In the genomic region with DNA sequence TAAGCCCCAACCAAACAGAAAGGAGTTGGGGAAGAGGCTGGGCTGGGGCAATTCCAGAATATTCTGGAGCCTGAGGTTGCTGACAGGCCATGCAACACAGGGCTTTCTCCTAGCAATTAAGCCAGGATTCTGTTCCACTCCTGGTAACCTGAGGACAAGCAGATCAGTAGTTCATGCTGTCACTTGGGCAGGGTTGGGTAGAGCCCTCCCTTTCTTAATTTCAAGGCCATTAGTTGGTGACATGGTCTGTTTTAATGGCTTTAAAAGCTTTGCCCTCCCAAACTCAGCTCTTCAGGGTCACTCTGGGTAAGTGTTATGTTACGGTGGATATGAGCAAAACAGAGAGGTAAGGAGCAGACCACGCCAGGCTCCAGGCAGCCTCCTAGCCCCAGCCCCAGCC, we compare ENCODE assay signal across 16 cellular contexts. TPM values are rescaled to one million over a fixed set of nuclear protein-coding genes. Genes with fewer than 3 reads are reported as not detected.
DNase-seq lines count a peak whose midpoint lies in the region; ATAC-seq and TF ChIP-seq lines count a peak whose summit lies in the region.
"Had no signal": no experiment of that assay in that cellular context is flagged by ENCODE, and none has a peak within 500 bp of the region (broad histone marks: within the 10 kb centered on the region; RNA-seq: fewer than 3 reads in every experiment).

No MANE protein-coding gene starts in this region.

- peak overlapping the region; percentile 67 for H3K27ac Mint-ChIP-seq in Caco-2 (ENCODE audit: unreplicated experiment)
- H3K27ac Mint-ChIP-seq: B cell, natural killer cell had no signal

- H3K27ac ChIP-seq in SJSA1, result peak overlapping the region; percentile 61
- peak overlapping the region; percentile 86 for H3K27ac ChIP-seq in layer of hippocampus (ENCODE audit: low read depth, low read length)
- peak overlapping the region in 7 of 8 donors; percentile 4 to 97 (median 65) for H3K27ac ChIP-seq in spleen

- peaks cover 27% of the 10 kb centered on the region for H3K36me3 Mint-ChIP-seq in Caco-2 (ENCODE audit: insufficient read depth, unreplicated experiment)
- no peaks in the 10 kb centered on the region for H3K36me3 Mint-ChIP-seq in activated T-cell treated with anti-CD3 and anti-CD28 coated beads, Interleukin-2, amount 50 U/mL, for 4 hours (ENCODE audit: insufficient read depth)
- H3K36me3 Mint-ChIP-seq: activated naive CD4-positive, alpha-beta T cell treated with anti-CD3 and anti-CD28 coated beads, Interleukin-2, amount 50 U/mL, for 72 hours; natural killer cell had no signal

- H3K36me3 ChIP-seq in Caco-2 (ENCODE audit: control insufficient read depth, insufficient read depth, low read length), result peaks cover 1% of the 10 kb centered on the region
- peaks cover 54% of the 10 kb centered on the region for H3K36me3 ChIP-seq in SJSA1
- H3K36me3 ChIP-seq in spleen, result peaks cover 0 to 46% (median 7%) of the 10 kb centered on the region in 6 donors
- H3K36me3 ChIP-seq: HAP-1 had no signal

- no peaks in the 10 kb centered on the region for H3K9me3 Mint-ChIP-seq in Caco-2 (ENCODE audit: unreplicated experiment)
- H3K9me3 Mint-ChIP-seq in activated T-cell treated with anti-CD3 and anti-CD28 coated beads, Interleukin-2, amount 50 U/mL, for 4 hours, result no peaks in the 10 kb centered on the region
- H3K9me3 Mint-ChIP-seq: activated naive CD4-positive, alpha-beta T cell treated with anti-CD3 and anti-CD28 coated beads, Interleukin-2, amount 50 U/mL, for 72 hours; natural killer cell had no signal

- no peak for TF ChIP-seq CTCF in Caco-2 (IDR thresholded peaks at IDR 0.05; ENCODE audit: insufficient read depth in 1 of 2, low read depth in 1 of 2, low read length in 1 of 2, severe bottlenecking in 1 of 2, unreplicated experiment in 1 of 2)
- no peak for TF ChIP-seq CTCF in spleen (IDR thresholded peaks at IDR 0.05 in 8 of 11, conservative IDR thresholded peaks at IDR 0.05 in 3 of 11)
- TF ChIP-seq CTCF in foreskin fibroblast (IDR thresholded peaks at IDR 0.05; ENCODE audit: low read depth, low read length), result no peak

- H3K4me1 ChIP-seq in Caco-2 (no peaks in the 10 kb centered on the region), SJSA1 (replicated peaks) (peaks cover 49% of the 10 kb centered on the region), spleen (peaks cover 21 to 80% (median 40%) of the 10 kb centered on the region in 6 donors)
- H3K4me1 ChIP-seq: HAP-1 had no signal

- WGBS in spleen, 5 donors, result 38 to 69% (median 50%) methylated on average over 2 of the region's 2 CpGs

- H3K9me3 ChIP-seq in Caco-2 (no peaks in the 10 kb centered on the region), SJSA1 (replicated peaks) (no peaks in the 10 kb centered on the region), spleen (no peaks in the 10 kb centered on the region)
- H3K9me3 ChIP-seq: HAP-1 had no signal

- intact Hi-C loops in Caco-2 (cut with micrococcal nuclease; ENCODE audit: unreplicated experiment) (no loop called here), spleen (cut with DNase I; ENCODE audit: low total_unique reads) (loop anchor here (10.0 kb wide), 1 partner anchor 49 kb away; a partner anchor contains a TSS)

- H3K4me1 Mint-ChIP-seq in Caco-2 (ENCODE audit: low read depth, unreplicated experiment), result peaks cover 6% of the 10 kb centered on the region
- peaks cover 14% of the 10 kb centered on the region for H3K4me1 Mint-ChIP-seq in activated T-cell treated with anti-CD3 and anti-CD28 coated beads, Interleukin-2, amount 50 U/mL, for 4 hours (ENCODE audit: low read depth)

- no peak overlapping the region for H3K4me3 Mint-ChIP-seq in Caco-2 (ENCODE audit: unreplicated experiment)
- H3K4me3 Mint-ChIP-seq in activated T-cell treated with anti-CD3 and anti-CD28 coated beads, Interleukin-2, amount 50 U/mL, for 4 hours, result no peak overlapping the region
- H3K4me3 Mint-ChIP-seq: B cell, natural killer cell had no signal

- no peaks in the 10 kb centered on the region for H3K27me3 ChIP-seq in Caco-2 (replicated peaks; ENCODE audit: control insufficient read depth, insufficient read depth, low read length)
- no peaks in the 10 kb centered on the region for H3K27me3 ChIP-seq in SJSA1 (replicated peaks)
- no peaks in the 10 kb centered on the region for H3K27me3 ChIP-seq in layer of hippocampus (ENCODE audit: control insufficient read depth, insufficient read depth, low read length)
- H3K27me3 ChIP-seq in spleen (replicated peaks in 1 of 7), result peaks cover 0 to 7% (median 0%) of the 10 kb centered on the region in 7 donors

- no peaks in the 10 kb centered on the region for H3K27me3 Mint-ChIP-seq in Caco-2 (ENCODE audit: insufficient read depth, unreplicated experiment)
- H3K27me3 Mint-ChIP-seq in activated T-cell treated with anti-CD3 and anti-CD28 coated beads, Interleukin-2, amount 50 U/mL, for 4 hours (ENCODE audit: low read depth), result peaks cover 6% of the 10 kb centered on the region

- POLR2A ChIA-PET in Caco-2 (lab: Charles Lee), result no interaction called here

- TF ChIP-seq POLR2A in spleen (IDR thresholded peaks at IDR 0.05), result no peak

- BruUV-seq in Caco-2 (replicated peaks; lab: Mats Ljungman, UMichigan), result no TSS peak

- DNase-seq in Caco-2 (no peak), SJSA1 (ENCODE audit: low read depth in 1 of 2, low spot score in 2 of 2) (no peak), spleen (no peak), foreskin fibroblast (no peak), DMS153 treated with DMSO at 0.1 percent for 48 hours (lab: John Stamatoyannopoulos, UW; ENCODE audit: unreplicated experiment) (no peak)
- no peak for DNase-seq in activated T-cell treated with anti-CD3 and anti-CD28 coated beads, Interleukin-2, amount 50 U/mL, for 4 hours
- DNase-seq: natural killer cell, NCI-H1436 treated with DMSO at 0.1 percent for 48 hours, NCI-H526, SHP77 had no signal

- ATAC-seq in activated T-cell treated with anti-CD3 and anti-CD28 coated beads, Interleukin-2, amount 50 U/mL, for 4 hours, result no peak
- no peak for ATAC-seq in HG02623 (IDR thresholded peaks at IDR 0.05; ENCODE audit: unreplicated experiment)
- ATAC-seq: activated naive CD4-positive, alpha-beta T cell treated with anti-CD3 and anti-CD28 coated beads, Interleukin-2, amount 50 U/mL, for 72 hours; HepG2; natural killer cell had no signal

- H3K4me3 ChIP-seq in Caco-2 (ENCODE audit: low read depth, low read length) (no peak overlapping the region), SJSA1 (no peak overlapping the region), spleen (no peak overlapping the region), foreskin fibroblast (ENCODE audit: low read depth in 1 of 2, low read length in 2 of 2) (no peak overlapping the region)
- H3K4me3 ChIP-seq: HAP-1 had no signal

- CTCF ChIA-PET in Caco-2 (lab: Charles Lee), result interaction anchor here (1.1 kb wide), 1 partner anchor 96 kb away, joined by 3 read pairs; no protein-coding TSS in a partner anchor

RNA-seq across cellular contexts. Expression of a gene that starts 27.7 kb away (rescaled TPM):
- 1.7 and 2.0 TPM in 2 replicates for total RNA-seq in Caco-2 (2022)
- 0.22 and 0.34 TPM in 2 replicates for total RNA-seq in SJSA1 (2014; rRNA removed; shearing (Covaris generic))
- total RNA-seq in spleen, result 10 to 100 TPM in 3 of 7 donors, 1 to 10 TPM in 4; 5.7 to 19.3 (median 9.9) TPM
- polyA plus RNA-seq in spleen, result 1 to 10 TPM in 1 of 3 donors, under 1 TPM in 2; 0.03 to 3.0 (median 0.09) TPM
- not detected for total RNA-seq in activated T-cell treated with anti-CD3 and anti-CD28 coated beads, Interleukin-2, amount 50 U/mL, for 4 hours
- total RNA-seq: HepG2 had no signal
- polyA plus RNA-seq: HepG2 had no signal

RNA-seq across cellular contexts. Expression of a gene that starts 34.7 kb away (rescaled TPM):
- 103 and 108 TPM in 2 replicates for total RNA-seq in Caco-2 (2022)
- 11.4 and 22.9 TPM in 2 replicates for total RNA-seq in SJSA1 (2014; rRNA removed; shearing (Covaris generic))
- 10 to 100 TPM; 38.0 to 95.0 (median 60.1) TPM for total RNA-seq in spleen
- 10 to 100 TPM; 13.4 to 26.1 (median 25.0) TPM for polyA plus RNA-seq in spleen
- 100 to 1,000 TPM; 157 to 179 (median 170) TPM for total RNA-seq in activated T-cell treated with anti-CD3 and anti-CD28 coated beads, Interleukin-2, amount 50 U/mL, for 4 hours

RNA-seq across cellular contexts. Expression of a gene that starts 49.9 kb away (rescaled TPM):
- 63.8 and 70.1 TPM in 2 replicates for total RNA-seq in Caco-2 (2022)
- 122 and 166 TPM in 2 replicates for total RNA-seq in SJSA1 (2014; rRNA removed; shearing (Covaris generic))
- 100 to 1,000 TPM; 164 to 333 (median 198) TPM for total RNA-seq in spleen
- 10 to 100 TPM; 16.3 to 42.2 (median 26.9) TPM for polyA plus RNA-seq in spleen
- total RNA-seq in activated T-cell treated with anti-CD3 and anti-CD28 coated beads, Interleukin-2, amount 50 U/mL, for 4 hours, result 1 to 10 TPM in 1 of 3 donors, under 1 TPM in 2; 0.63 to 1.0 (median 0.81) TPM

Comparison
In these comparisons a context has a peak if more than half of its experiments do, and no peak if none do; other contexts are left out.
1. RNA of a gene that starts 49.9 kb away (total RNA-seq): 164 to 333 TPM in spleen, 122 to 166 TPM in SJSA1 and 63.8 to 70.1 TPM in Caco-2; 0.63 to 1.0 TPM in activated T-cell treated with anti-CD3 and anti-CD28 coated beads, Interleukin-2, amount 50 U/mL, for 4 hours; every median in the first group is over 10 times any median in the second.
2. Peak in every context shown above with its lines, with median percentiles within 50 percentile points of each other: H3K27ac ChIP-seq.